Comparison of ENCODE assay signal across 10 cellular contexts in the genomic region with DNA sequence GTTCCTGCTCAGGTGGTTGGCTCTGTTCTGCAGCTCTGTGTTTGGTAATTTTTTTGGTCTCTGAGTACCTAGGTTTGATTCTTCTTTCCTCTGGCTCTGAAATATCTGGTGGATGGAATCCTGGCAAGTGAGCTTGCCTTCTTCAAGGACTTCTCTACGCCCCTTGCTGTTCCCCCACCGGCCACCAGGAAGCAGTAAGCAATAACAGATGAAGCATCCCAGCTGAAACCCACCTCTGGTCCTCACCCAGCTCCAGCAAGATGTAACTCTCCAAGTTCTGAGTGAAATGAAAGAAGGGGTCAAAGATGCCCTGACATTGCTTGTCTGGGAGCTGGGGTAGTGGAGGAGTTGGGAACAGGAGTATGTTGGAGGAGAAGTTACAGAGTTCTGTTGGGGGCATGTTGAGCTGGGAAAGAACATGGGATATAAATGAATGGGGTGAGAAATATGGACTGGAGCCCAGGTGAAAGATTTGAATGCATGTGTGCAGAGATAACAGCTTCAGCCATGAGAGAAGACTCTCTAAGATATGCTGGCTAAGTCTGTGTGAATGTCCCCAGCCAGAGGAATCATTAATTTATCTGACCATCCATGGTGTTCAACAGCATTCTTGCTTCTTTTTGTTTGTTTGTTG. TPM values are rescaled to one million over a fixed set of nuclear protein-coding genes. Genes with fewer than 3 reads are reported as not detected.
DNase-seq lines count a peak whose midpoint lies in the region; ATAC-seq and TF ChIP-seq lines count a peak whose summit lies in the region.
"Had no signal": no experiment of that assay in that cellular context is flagged by ENCODE, and none has a peak within 500 bp of the region (broad histone marks: within the 10 kb centered on the region; RNA-seq: fewer than 3 reads in every experiment).

No MANE protein-coding gene starts in this region.

- H3K27me3 ChIP-seq in MG63 = peaks cover 80% of the 10 kb centered on the region
- peaks cover 10% of the 10 kb centered on the region for H3K27me3 ChIP-seq in foreskin keratinocyte

- H3K4me1 ChIP-seq in foreskin keratinocyte = no peaks in the 10 kb centered on the region

- H3K27me3 Mint-ChIP-seq in activated CD4-positive, alpha-beta T cell treated with anti-CD3 and anti-CD28 coated beads, Interleukin-2, amount 10 ng/mL, durations not matched to agents 7 days and 5 days = peaks cover 38% of the 10 kb centered on the region

- peak; percentile 52 for ATAC-seq in foreskin keratinocyte
- ATAC-seq in HG02981 (IDR thresholded peaks at IDR 0.05; ENCODE audit: unreplicated experiment) = no peak

- H3K4me3 ChIP-seq in MG63 = no peak overlapping the region
- H3K4me3 ChIP-seq: skin epidermis had no signal

- CTCF ChIA-PET in activated CD4-positive, alpha-beta T cell treated with anti-CD3 and anti-CD28 coated beads, Interleukin-2, amount 10 ng/mL, durations not matched to agents 7 days and 5 days (lab: Charles Lee) = interaction anchor here (1.1 to 1.3 kb wide), 2 partner anchors 9 to 64 kb away, joined by 3 read pairs; no protein-coding TSS in a partner anchor

- H3K36me3 Mint-ChIP-seq in activated CD4-positive, alpha-beta T cell treated with anti-CD3 and anti-CD28 coated beads, Interleukin-2, amount 10 ng/mL, durations not matched to agents 7 days and 5 days (ENCODE audit: low read depth) = no peaks in the 10 kb centered on the region

- no peak overlapping the region for H3K27ac Mint-ChIP-seq in activated CD4-positive, alpha-beta T cell treated with anti-CD3 and anti-CD28 coated beads, Interleukin-2, amount 10 ng/mL, durations not matched to agents 7 days and 5 days

- no peaks in the 10 kb centered on the region for H3K4me1 Mint-ChIP-seq in activated CD4-positive, alpha-beta T cell treated with anti-CD3 and anti-CD28 coated beads, Interleukin-2, amount 10 ng/mL, durations not matched to agents 7 days and 5 days

- H3K9me3 Mint-ChIP-seq in activated CD4-positive, alpha-beta T cell treated with anti-CD3 and anti-CD28 coated beads, Interleukin-2, amount 10 ng/mL, durations not matched to agents 7 days and 5 days = no peaks in the 10 kb centered on the region

- peak; percentile 11 for DNase-seq in GM03348 (ENCODE audit: low spot score)
- peak; percentile 55 for DNase-seq in MG63
- peak; percentile 32 for DNase-seq in activated CD4-positive, alpha-beta T cell treated with anti-CD3 and anti-CD28 coated beads, Interleukin-2, amount 10 ng/mL, durations not matched to agents 7 days and 5 days
- no peak for DNase-seq in foreskin keratinocyte
- DNase-seq in stimulated activated CD4-positive, alpha-beta T cell treated with anti-CD3 and anti-CD28 coated beads, Interleukin-4, amount 100 ng/mL, for 1 hour = peak; percentile 43
- no peak for DNase-seq in NOMO-1 (lab: John Stamatoyannopoulos, UW; ENCODE audit: unreplicated experiment in 2 of 2)
- no peak for DNase-seq in NCI-H128 (lab: John Stamatoyannopoulos, UW; ENCODE audit: unreplicated experiment)

- no peaks in the 10 kb centered on the region for H3K9me3 ChIP-seq in MG63

- TF ChIP-seq CTCF in foreskin keratinocyte (conservative IDR thresholded peaks at IDR 0.05) = peak; percentile 53

- no peak overlapping the region for H3K27ac ChIP-seq in foreskin keratinocyte
- H3K27ac ChIP-seq: skin epidermis had no signal

- H3K36me3 ChIP-seq in MG63 = no peaks in the 10 kb centered on the region

- H3K4me3 Mint-ChIP-seq in activated CD4-positive, alpha-beta T cell treated with anti-CD3 and anti-CD28 coated beads, Interleukin-2, amount 10 ng/mL, durations not matched to agents 7 days and 5 days = no peak overlapping the region

- POLR2A ChIA-PET in activated CD4-positive, alpha-beta T cell treated with anti-CD3 and anti-CD28 coated beads, Interleukin-2, amount 10 ng/mL, durations not matched to agents 7 days and 5 days (lab: Charles Lee) = no interaction called here

RNA-seq across cellular contexts. Expression of a gene that starts 51.3 kb away (rescaled TPM):
- not detected in 2 replicates for total RNA-seq in MG63 (2014; rRNA removed; shearing (Covaris generic); ENCODE audit: low replicate concordance)
- not detected for total RNA-seq in activated CD4-positive, alpha-beta T cell treated with anti-CD3 and anti-CD28 coated beads, Interleukin-2, amount 10 ng/mL, durations not matched to agents 7 days and 5 days
- total RNA-seq in foreskin keratinocyte = not detected in 2 replicates
- polyA plus RNA-seq in foreskin keratinocyte = not detected in 2 replicates
- total RNA-seq: T-helper 2 cell treated with Interferon-gamma antibody and Interleukin-4, amounts not matched to agents 100 ng/mL and 5 ng/mL, for 36 hours had no signal

Comparison
In these comparisons a context has a peak if more than half of its experiments do, and no peak if none do; other contexts are left out.
1. DNase-seq: peak in GM03348 (single experiment), MG63 (single experiment), activated CD4-positive, alpha-beta T cell treated with anti-CD3 and anti-CD28 coated beads, Interleukin-2, amount 10 ng/mL, durations not matched to agents 7 days and 5 days (single experiment) and stimulated activated CD4-positive, alpha-beta T cell treated with anti-CD3 and anti-CD28 coated beads, Interleukin-4, amount 100 ng/mL, for 1 hour (single experiment); none in foreskin keratinocyte (0 of 2), NOMO-1 (0 of 2) and NCI-H128 (single experiment).